ENCODE assay signal across 9 cellular contexts in genomic region chr16:3461120-3461519, GRCh38. TPM values are rescaled to one million over a fixed set of nuclear protein-coding genes. Genes with fewer than 3 reads are reported as not detected.
DNase-seq lines count a peak whose midpoint lies in the region; TF ChIP-seq lines count a peak whose summit lies in the region.
"Had no signal": no experiment of that assay in that cellular context is flagged by ENCODE, and none has a peak within 500 bp of the region (broad histone marks: within the 10 kb centered on the region; RNA-seq: fewer than 3 reads in every experiment).

No MANE protein-coding gene starts in this region.

- H2AFZ ChIP-seq in parathyroid adenoma = no peak overlapping the region

- TF ChIP-seq CTCF in GM12864 (IDR thresholded peaks at IDR 0.05; ENCODE audit: low read depth, low read length, missing control alignments) = peak; percentile 28
- no peak for TF ChIP-seq CTCF in parathyroid adenoma (IDR thresholded peaks at IDR 0.05)

- H3K4me1 Mint-ChIP-seq in activated naive CD4-positive, alpha-beta T cell treated with anti-CD3 and anti-CD28 coated beads, Interleukin-2, amount 50 U/mL, for 24 hours = peaks cover 63% of the 10 kb centered on the region

- H3K36me3 ChIP-seq in parathyroid adenoma (ENCODE audit: control insufficient read depth, insufficient read depth, low read length) = no peaks in the 10 kb centered on the region
- H3K36me3 ChIP-seq in SJCRH30 = no peaks in the 10 kb centered on the region

- H3K27ac ChIP-seq in parathyroid adenoma = peak overlapping the region; percentile 96
- no peak overlapping the region for H3K27ac ChIP-seq in SJCRH30
- H3K27ac ChIP-seq: coronary artery had no signal

- no peaks in the 10 kb centered on the region for H3K27me3 ChIP-seq in parathyroid adenoma (ENCODE audit: control insufficient read depth, insufficient read depth, low read length)
- no peaks in the 10 kb centered on the region for H3K27me3 ChIP-seq in SJCRH30

- no peak overlapping the region for H3K4me2 ChIP-seq in parathyroid adenoma (ENCODE audit: low read length)

- no peak overlapping the region for H3K9ac ChIP-seq in parathyroid adenoma

- H3K4me1 ChIP-seq in parathyroid adenoma = peaks cover 26% of the 10 kb centered on the region
- H3K4me1 ChIP-seq in SJCRH30 = peaks cover 14% of the 10 kb centered on the region

- no peaks in the 10 kb centered on the region for H3K27me3 Mint-ChIP-seq in activated naive CD4-positive, alpha-beta T cell treated with anti-CD3 and anti-CD28 coated beads, Interleukin-2, amount 50 U/mL, for 24 hours

- H3K9me3 Mint-ChIP-seq in activated naive CD4-positive, alpha-beta T cell treated with anti-CD3 and anti-CD28 coated beads, Interleukin-2, amount 50 U/mL, for 24 hours = no peaks in the 10 kb centered on the region

- H3K4me3 ChIP-seq in GM12864 (ENCODE audit: low read depth, low read length) = no peak overlapping the region
- H3K4me3 ChIP-seq in parathyroid adenoma (ENCODE audit: low read depth, low read length) = no peak overlapping the region
- H3K4me3 ChIP-seq in SJCRH30 = no peak overlapping the region
- H3K4me3 ChIP-seq: coronary artery had no signal

- H3K9me3 ChIP-seq in parathyroid adenoma (ENCODE audit: control insufficient read depth, low read length) = no peaks in the 10 kb centered on the region
- H3K9me3 ChIP-seq in SJCRH30 (replicated peaks) = no peaks in the 10 kb centered on the region

- DNase-seq in GM12864 (ENCODE audit: low read depth) (no peak), NAMALWA (ENCODE audit: low spot score) (peak; percentile 43), COR-L47 (lab: John Stamatoyannopoulos, UW) (no peak), SJCRH30 (no peak), NOMO-1 treated with DMSO at 0.1 percent for 48 hours (lab: John Stamatoyannopoulos, UW; ENCODE audit: unreplicated experiment) (no peak)

- H3K4me3 Mint-ChIP-seq in activated naive CD4-positive, alpha-beta T cell treated with anti-CD3 and anti-CD28 coated beads, Interleukin-2, amount 50 U/mL, for 24 hours = peak overlapping the region; percentile 37

- H3K79me2 ChIP-seq in parathyroid adenoma = peaks cover 59% of the 10 kb centered on the region

- peak overlapping the region; percentile 79 for H3K27ac Mint-ChIP-seq in activated naive CD4-positive, alpha-beta T cell treated with anti-CD3 and anti-CD28 coated beads, Interleukin-2, amount 50 U/mL, for 24 hours

- H3K36me3 Mint-ChIP-seq in activated naive CD4-positive, alpha-beta T cell treated with anti-CD3 and anti-CD28 coated beads, Interleukin-2, amount 50 U/mL, for 24 hours = no peaks in the 10 kb centered on the region

RNA-seq across cellular contexts. Expression of gene NAA60, which starts 17.6 kb away (rescaled TPM):
- total RNA-seq in SJCRH30 (2014; rRNA removed; shearing (Covaris generic)) = 14.1 and 21.7 TPM in 2 replicates

RNA-seq across cellular contexts. Expression of gene ZNF597, which starts 17.8 kb away (rescaled TPM):
- total RNA-seq in SJCRH30 (2014; rRNA removed; shearing (Covaris generic)) = 2.9 and 3.0 TPM in 2 replicates

RNA-seq across cellular contexts. Expression of gene C16orf90, which starts 34.2 kb away (rescaled TPM):
- not detected in 2 replicates for total RNA-seq in SJCRH30 (2014; rRNA removed; shearing (Covaris generic))
- total RNA-seq: M059J had no signal

RNA-seq across cellular contexts. Expression of gene CLUAP1, which starts 39.7 kb away (rescaled TPM):
- total RNA-seq in SJCRH30 (2014; rRNA removed; shearing (Covaris generic)) = 5.2 and 7.1 TPM in 2 replicates
